Comparison of ENCODE assay signal across 23 cellular contexts in the genomic region with DNA sequence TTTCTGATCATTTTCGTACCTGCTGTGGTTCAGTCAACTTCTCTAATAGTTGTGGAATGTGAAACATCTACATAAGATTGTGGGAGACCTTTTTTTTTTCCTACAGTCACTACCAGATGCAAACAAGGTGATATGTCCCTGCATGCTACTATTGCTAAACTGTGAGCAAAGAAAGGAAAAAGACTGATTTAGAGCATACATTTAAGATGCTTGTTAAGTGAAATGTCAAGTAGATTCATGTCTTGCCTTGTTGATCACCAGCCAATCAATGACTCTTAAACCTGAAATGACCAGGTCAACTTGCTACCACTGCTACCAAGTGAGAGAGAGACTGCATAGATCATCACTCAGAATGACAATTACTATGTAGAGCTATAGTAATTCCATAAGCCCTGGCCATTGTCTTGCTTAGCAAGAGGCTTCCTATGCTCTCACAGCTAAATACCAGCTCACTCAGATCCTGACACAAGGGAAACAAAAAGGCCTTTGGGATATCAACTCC.
DNase-seq lines count a peak whose midpoint lies in the region; ATAC-seq lines count a peak whose summit lies in the region.
"Had no signal": no experiment of that assay in that cellular context is flagged by ENCODE, and none has a peak within 500 bp of the region (broad histone marks: within the 10 kb centered on the region; RNA-seq: fewer than 3 reads in every experiment).

No MANE protein-coding gene starts in this region.

- ATAC-seq in esophagus mucosa, result peak; percentile 95
- no peak for ATAC-seq in stimulated activated memory B cell treated with anti-CD40 and anti-IgM and Interleukin-4, amounts not matched to agents 10 μg/mL and 1 μg/mL and 100 μg/mL, for 72 hours
- no peak for ATAC-seq in effector memory CD8-positive, alpha-beta T cell (replicated peaks)
- ATAC-seq: K562; left lobe of liver; natural killer cell treated with Interleukin-12 subunit alpha and Interleukin-12 subunit beta and Interleukin-15 and Interleukin-18, amount 100 ng/mL, for 72 hours; right cardiac atrium; T-cell; upper lobe of right lung had no signal

- H3K4me1 Mint-ChIP-seq in stimulated activated memory B cell treated with anti-CD40 and anti-IgM and Interleukin-4, amounts not matched to agents 10 μg/mL and 1 μg/mL and 100 μg/mL, for 72 hours, result no peaks in the 10 kb centered on the region
- H3K4me1 Mint-ChIP-seq in effector memory CD8-positive, alpha-beta T cell (ENCODE audit: low read depth in 2 of 2), result no peaks in the 10 kb centered on the region
- H3K4me1 Mint-ChIP-seq: activated naive CD4-positive, alpha-beta T cell treated with anti-CD3 and anti-CD28 coated beads, Interleukin-2, amount 10 ng/mL, durations not matched to agents 7 days and 5 days; CD14-positive monocyte; T-cell had no signal

- peaks cover 12% of the 10 kb centered on the region for H3K27me3 Mint-ChIP-seq in stimulated activated memory B cell treated with anti-CD40 and anti-IgM and Interleukin-4, amounts not matched to agents 10 μg/mL and 1 μg/mL and 100 μg/mL, for 72 hours
- H3K27me3 Mint-ChIP-seq in effector memory CD8-positive, alpha-beta T cell, result peaks cover 13 to 29% of the 10 kb centered on the region in 2 donors
- H3K27me3 Mint-ChIP-seq: dendritic cell treated with granulocyte-macrophage colony-stimulating factor and Interleukin-4, amounts not matched to agents 40 ng/mL and 50 ng/mL, for 4 days had no signal

- no peak overlapping the region for H3K27ac Mint-ChIP-seq in stimulated activated memory B cell treated with anti-CD40 and anti-IgM and Interleukin-4, amounts not matched to agents 10 μg/mL and 1 μg/mL and 100 μg/mL, for 72 hours
- H3K27ac Mint-ChIP-seq in effector memory CD8-positive, alpha-beta T cell, result no peak overlapping the region
- H3K27ac Mint-ChIP-seq: activated naive CD4-positive, alpha-beta T cell treated with anti-CD3 and anti-CD28 coated beads, Interleukin-2, amount 10 ng/mL, durations not matched to agents 7 days and 5 days; CD14-positive monocyte; dendritic cell treated with granulocyte-macrophage colony-stimulating factor and Interleukin-4, amounts not matched to agents 40 ng/mL and 50 ng/mL, for 4 days; natural killer cell treated with Interleukin-12 subunit alpha and Interleukin-12 subunit beta and Interleukin-15 and Interleukin-18, amount 100 ng/mL, for 72 hours; T-cell had no signal

- no peak overlapping the region for H3K4me3 Mint-ChIP-seq in stimulated activated memory B cell treated with anti-CD40 and anti-IgM and Interleukin-4, amounts not matched to agents 10 μg/mL and 1 μg/mL and 100 μg/mL, for 72 hours
- H3K4me3 Mint-ChIP-seq in effector memory CD8-positive, alpha-beta T cell, result no peak overlapping the region
- H3K4me3 Mint-ChIP-seq: activated naive CD4-positive, alpha-beta T cell treated with anti-CD3 and anti-CD28 coated beads, Interleukin-2, amount 10 ng/mL, durations not matched to agents 7 days and 5 days; CD14-positive monocyte; dendritic cell treated with granulocyte-macrophage colony-stimulating factor and Interleukin-4, amounts not matched to agents 40 ng/mL and 50 ng/mL, for 4 days; natural killer cell treated with Interleukin-12 subunit alpha and Interleukin-12 subunit beta and Interleukin-15 and Interleukin-18, amount 100 ng/mL, for 72 hours; T-cell had no signal

- no peaks in the 10 kb centered on the region for H3K36me3 Mint-ChIP-seq in stimulated activated memory B cell treated with anti-CD40 and anti-IgM and Interleukin-4, amounts not matched to agents 10 μg/mL and 1 μg/mL and 100 μg/mL, for 72 hours
- no peaks in the 10 kb centered on the region for H3K36me3 Mint-ChIP-seq in effector memory CD8-positive, alpha-beta T cell (ENCODE audit: insufficient read depth)
- H3K36me3 Mint-ChIP-seq: activated naive CD4-positive, alpha-beta T cell treated with anti-CD3 and anti-CD28 coated beads, Interleukin-2, amount 10 ng/mL, durations not matched to agents 7 days and 5 days; CD14-positive monocyte; natural killer cell treated with Interleukin-12 subunit alpha and Interleukin-12 subunit beta and Interleukin-15 and Interleukin-18, amount 100 ng/mL, for 72 hours; T-cell had no signal

- DNase-seq in ELF-1 (ENCODE audit: low read depth, low spot score), result peak; percentile 44
- peak; percentile 11 for DNase-seq in NCI-H226
- peak; percentile 10 for DNase-seq in kidney glomerular epithelial cell (lab: John Stamatoyannopoulos, UW)
- DNase-seq in ACHN, result no peak
- DNase-seq in NCI-H1417 (lab: John Stamatoyannopoulos, UW), result no peak
- DNase-seq in effector memory CD8-positive, alpha-beta T cell, result no peak
- DNase-seq: activated CD4-positive, alpha-beta T cell treated with anti-CD3 and anti-CD28 coated beads for 48 hours; activated naive CD4-positive, alpha-beta T cell treated with anti-CD3 and anti-CD28 coated beads, Interleukin-2, amount 10 ng/mL, durations not matched to agents 7 days and 5 days; anterior cingulate cortex; caudate nucleus; hypothalamus; ovary; right cardiac atrium; SIG-M5; T-cell; upper lobe of right lung had no signal

- no peaks in the 10 kb centered on the region for H3K9me3 Mint-ChIP-seq in stimulated activated memory B cell treated with anti-CD40 and anti-IgM and Interleukin-4, amounts not matched to agents 10 μg/mL and 1 μg/mL and 100 μg/mL, for 72 hours
- no peaks in the 10 kb centered on the region for H3K9me3 Mint-ChIP-seq in effector memory CD8-positive, alpha-beta T cell
- H3K9me3 Mint-ChIP-seq: activated naive CD4-positive, alpha-beta T cell treated with anti-CD3 and anti-CD28 coated beads, Interleukin-2, amount 10 ng/mL, durations not matched to agents 7 days and 5 days; CD14-positive monocyte; dendritic cell treated with granulocyte-macrophage colony-stimulating factor and Interleukin-4, amounts not matched to agents 40 ng/mL and 50 ng/mL, for 4 days; natural killer cell treated with Interleukin-12 subunit alpha and Interleukin-12 subunit beta and Interleukin-15 and Interleukin-18, amount 100 ng/mL, for 72 hours; T-cell had no signal

- in situ Hi-C loops in ACHN (cut with HindIII; ENCODE audit: low pct_ligation_motif_present, low pct_unique_long_range_greater_than_20kb, low sequenced_read_pairs), result no loop called here

Comparison
In these comparisons a context has a peak if more than half of its experiments do, and no peak if none do; other contexts are left out.
1. DNase-seq: peak in ELF-1 (single experiment), NCI-H226 (single experiment) and kidney glomerular epithelial cell (single experiment); none in ACHN (single experiment), NCI-H1417 (0 of 3) and effector memory CD8-positive, alpha-beta T cell (0 of 3).